Comparison of ENCODE assay signal across 2 cellular contexts in genomic region chr5:106093149-106093548, GRCh38.
TF ChIP-seq lines count a peak whose summit lies in the region.

No MANE protein-coding gene starts in this region.

TF ChIP-seq in IMR-90, 13 proteins besides CTCF, POLR2A, EP300 and RAD21:
- TF ChIP-seq, protein P1, sequence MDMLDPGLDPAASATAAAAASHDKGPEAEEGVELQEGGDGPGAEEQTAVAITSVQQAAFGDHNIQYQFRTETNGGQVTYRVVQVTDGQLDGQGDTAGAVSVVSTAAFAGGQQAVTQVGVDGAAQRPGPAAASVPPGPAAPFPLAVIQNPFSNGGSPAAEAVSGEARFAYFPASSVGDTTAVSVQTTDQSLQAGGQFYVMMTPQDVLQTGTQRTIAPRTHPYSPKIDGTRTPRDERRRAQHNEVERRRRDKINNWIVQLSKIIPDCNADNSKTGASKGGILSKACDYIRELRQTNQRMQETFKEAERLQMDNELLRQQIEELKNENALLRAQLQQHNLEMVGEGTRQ (IDR thresholded peaks at IDR 0.05; ENCODE audit: low read depth, low read length) = no peak
- TF ChIP-seq CHD1 (IDR thresholded peaks at IDR 0.05; ENCODE audit: low read depth, low read length) = no peak
- TF ChIP-seq ELK1 (IDR thresholded peaks at IDR 0.05; ENCODE audit: borderline replicate concordance, low read depth, low read length) = no peak
- no peak for TF ChIP-seq MAZ (IDR thresholded peaks at IDR 0.05; ENCODE audit: borderline replicate concordance, low read depth, low read length)
- TF ChIP-seq FOS (IDR thresholded peaks at IDR 0.05; ENCODE audit: low read depth, low read length) = no peak
- no peak for TF ChIP-seq MXI1 (IDR thresholded peaks at IDR 0.05; ENCODE audit: borderline replicate concordance, low read depth, low read length)
- no peak for TF ChIP-seq CEBPB (IDR thresholded peaks at IDR 0.05; ENCODE audit: low read depth, low read length)
- TF ChIP-seq NFE2L2 (IDR thresholded peaks at IDR 0.05; ENCODE audit: low read depth, low read length) = no peak
- no peak for TF ChIP-seq BHLHE40 (IDR thresholded peaks at IDR 0.05; ENCODE audit: low read depth, low read length)
- no peak for TF ChIP-seq RFX5 (IDR thresholded peaks at IDR 0.05; ENCODE audit: low read depth, low read length)
- TF ChIP-seq SMC3 (IDR thresholded peaks at IDR 0.05; ENCODE audit: low read depth, low read length) = no peak
- TF ChIP-seq MAFK (IDR thresholded peaks at IDR 0.05; ENCODE audit: low read depth, low read length) = no peak
- TF ChIP-seq RCOR1 (IDR thresholded peaks at IDR 0.05; ENCODE audit: insufficient replicate concordance, low read length) = no peak

TF ChIP-seq in H1, 55 proteins besides CTCF, POLR2A, EP300 and RAD21:
- TF ChIP-seq SP2 (IDR thresholded peaks at IDR 0.05; ENCODE audit: low read length) = no peak
- TF ChIP-seq SAP30 (IDR thresholded peaks at IDR 0.05; ENCODE audit: insufficient read depth, insufficient replicate concordance, low read length) = no peak
- no peak for TF ChIP-seq HDAC6 (IDR thresholded peaks at IDR 0.05; ENCODE audit: low read depth, low read length)
- no peak for TF ChIP-seq RNF2 (IDR thresholded peaks at IDR 0.05; ENCODE audit: borderline replicate concordance, low read depth, low read length, missing control alignments, poor library complexity, severe bottlenecking)
- TF ChIP-seq CHD7 (IDR thresholded peaks at IDR 0.05; ENCODE audit: insufficient replicate concordance, low read length) = no peak
- TF ChIP-seq ASH2L (IDR thresholded peaks at IDR 0.05; ENCODE audit: low read length) = no peak
- TF ChIP-seq, protein P2, sequence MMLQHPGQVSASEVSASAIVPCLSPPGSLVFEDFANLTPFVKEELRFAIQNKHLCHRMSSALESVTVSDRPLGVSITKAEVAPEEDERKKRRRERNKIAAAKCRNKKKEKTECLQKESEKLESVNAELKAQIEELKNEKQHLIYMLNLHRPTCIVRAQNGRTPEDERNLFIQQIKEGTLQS (IDR thresholded peaks at IDR 0.05; ENCODE audit: insufficient read depth, low read depth, low read length) = no peak
- TF ChIP-seq SRF (IDR thresholded peaks at IDR 0.05; ENCODE audit: low read depth, low read length) = no peak
- TF ChIP-seq KDM4A (IDR thresholded peaks at IDR 0.05; ENCODE audit: low read depth, low read length, severe bottlenecking) = no peak
